8 cellular contexts compared by ENCODE assay signal in genomic region chr19:35596366-35596999, GRCh38. TPM values are rescaled to one million over a fixed set of nuclear protein-coding genes. Genes with fewer than 3 reads are reported as not detected.
DNase-seq lines count a peak whose midpoint lies in the region; ATAC-seq lines count a peak whose summit lies in the region.

No MANE protein-coding gene starts in this region.

- no peak overlapping the region for H4K91ac ChIP-seq in mesenchymal stem cell (ENCODE audit: low read length)

- no peak overlapping the region for H2BK15ac ChIP-seq in mesenchymal stem cell (ENCODE audit: low read depth, poor library complexity, severe bottlenecking)

- no peak overlapping the region for H2BK12ac ChIP-seq in mesenchymal stem cell (ENCODE audit: low read length in 2 of 2)

- H2BK5ac ChIP-seq in mesenchymal stem cell (ENCODE audit: low read depth, low read length, poor library complexity, severe bottlenecking) = no peak overlapping the region

- H3K14ac ChIP-seq in mesenchymal stem cell (ENCODE audit: low read length in 2 of 2) = no peak overlapping the region

- no peak overlapping the region for H4K8ac ChIP-seq in mesenchymal stem cell (ENCODE audit: low read length)

- H2BK120ac ChIP-seq in mesenchymal stem cell (ENCODE audit: low read depth, low read length) = no peak overlapping the region

- H3K27me3 ChIP-seq in mesenchymal stem cell (ENCODE audit: control insufficient read depth in 1 of 2, insufficient read depth in 1 of 2, low read length in 2 of 2) = peaks cover 0 to 13% of the 10 kb centered on the region in 2 experiments

- no peak overlapping the region for H3K4me3 ChIP-seq in mesenchymal stem cell (ENCODE audit: insufficient read depth in 1 of 2, low read depth in 1 of 2, low read length in 2 of 2)

- H3K18ac ChIP-seq in mesenchymal stem cell (ENCODE audit: low read depth in 1 of 2, low read length in 2 of 2) = no peak overlapping the region

- peak; percentile 78 for ATAC-seq in GM21737 (IDR thresholded peaks at IDR 0.05; ENCODE audit: unreplicated experiment)

- H3K27ac ChIP-seq in mesenchymal stem cell (ENCODE audit: low read length, poor library complexity, severe bottlenecking) (no peak overlapping the region), substantia nigra (ENCODE audit: low read depth, low read length, poor library complexity, severe bottlenecking) (no peak overlapping the region)

- no peak overlapping the region for H2AK5ac ChIP-seq in mesenchymal stem cell (ENCODE audit: low read length, severe bottlenecking)

- DNase-seq in NCI-H526 (lab: John Stamatoyannopoulos, UW) (peak; percentile 20 to 36), NCI-H526 treated with DMSO at 0.1 percent for 48 hours (lab: John Stamatoyannopoulos, UW) (no peak), RPMI7951 (ENCODE audit: low read depth) (peak; percentile 35), mesenchymal stem cell (peak; percentile 14), substantia nigra (lab: John Stamatoyannopoulos, UW) (no peak), NCI-H510A (lab: John Stamatoyannopoulos, UW) (no peak), NCI-H2196 treated with DMSO at 0.1 percent for 48 hours (lab: John Stamatoyannopoulos, UW; ENCODE audit: unreplicated experiment) (no peak)

- no peak overlapping the region for H3K4ac ChIP-seq in mesenchymal stem cell (ENCODE audit: low read depth in 1 of 2, low read length in 2 of 2)

- 78% methylated on average over 4 of the region's 4 CpGs for WGBS in mesenchymal stem cell

- H2AFZ ChIP-seq in mesenchymal stem cell (ENCODE audit: low read depth, low read length) = no peak overlapping the region

- H3K23ac ChIP-seq in mesenchymal stem cell (ENCODE audit: low read length in 2 of 2) = no peak overlapping the region

- no peak overlapping the region for H3K4me2 ChIP-seq in mesenchymal stem cell (ENCODE audit: low read length, poor library complexity, severe bottlenecking)

- no peaks in the 10 kb centered on the region for H3K9me3 ChIP-seq in mesenchymal stem cell (ENCODE audit: control insufficient read depth, low read length)

- no peaks in the 10 kb centered on the region for H3K36me3 ChIP-seq in mesenchymal stem cell (ENCODE audit: control insufficient read depth in 1 of 2, insufficient read depth in 2 of 2, low read depth in 1 of 2, low read length in 2 of 2)

- H3K9ac ChIP-seq in mesenchymal stem cell (ENCODE audit: low read length) = no peak overlapping the region

- H3K79me1 ChIP-seq in mesenchymal stem cell (replicated peaks; ENCODE audit: low read length, poor library complexity, severe bottlenecking) = no peaks in the 10 kb centered on the region

- H3K4me1 ChIP-seq in mesenchymal stem cell (ENCODE audit: control insufficient read depth, insufficient read depth, low read depth, low read length) = no peaks in the 10 kb centered on the region

RNA-seq across cellular contexts. Expression of gene PMIS2, which starts 10.5 kb away (rescaled TPM):
- total RNA-seq in RPMI7951 (2014; rRNA removed; shearing (Covaris generic)) = not detected in 2 replicates
- polyA plus RNA-seq in mesenchymal stem cell (2013, experiment 1 of 2) = not detected
- not detected for polyA plus RNA-seq in mesenchymal stem cell (2013, experiment 2 of 2)

RNA-seq across cellular contexts. Expression of gene HAUS5, which starts 16.1 kb away (rescaled TPM):
- total RNA-seq in RPMI7951 (2014; rRNA removed; shearing (Covaris generic)) = 9.7 and 9.8 TPM in 2 replicates
- polyA plus RNA-seq in mesenchymal stem cell (2013, experiment 1 of 2) = 2.4 TPM
- polyA plus RNA-seq in mesenchymal stem cell (2013, experiment 2 of 2) = 2.5 TPM

RNA-seq across cellular contexts. Expression of gene RBM42, which starts 32.4 kb away (rescaled TPM):
- total RNA-seq in RPMI7951 (2014; rRNA removed; shearing (Covaris generic)) = 90.8 and 103 TPM in 2 replicates
- polyA plus RNA-seq in mesenchymal stem cell (2013, experiment 1 of 2) = 45.9 TPM
- polyA plus RNA-seq in mesenchymal stem cell (2013, experiment 2 of 2) = 46.1 TPM

RNA-seq across cellular contexts. Expression of gene ATP4A, which starts 33.0 kb away (rescaled TPM):
- 0.12 TPM in 1 of 2 replicates, not detected in the other for total RNA-seq in RPMI7951 (2014; rRNA removed; shearing (Covaris generic))
- not detected for polyA plus RNA-seq in mesenchymal stem cell (2013, experiment 1 of 2)
- polyA plus RNA-seq in mesenchymal stem cell (2013, experiment 2 of 2) = not detected

RNA-seq across cellular contexts. Expression of gene ETV2, which starts 45.1 kb away (rescaled TPM):
- total RNA-seq in RPMI7951 (2014; rRNA removed; shearing (Covaris generic)) = 0.39 and 1.1 TPM in 2 replicates
- 2.4 TPM for polyA plus RNA-seq in mesenchymal stem cell (2013, experiment 1 of 2)
- 3.2 TPM for polyA plus RNA-seq in mesenchymal stem cell (2013, experiment 2 of 2)

Comparison
In these comparisons a context has a peak if more than half of its experiments do, and no peak if none do; other contexts are left out.
1. DNase-seq: peak in NCI-H526 (2 of 2), RPMI7951 (single experiment) and mesenchymal stem cell (single experiment); none in NCI-H526 treated with DMSO at 0.1 percent for 48 hours (single experiment), substantia nigra (0 of 49), NCI-H510A (single experiment) and NCI-H2196 treated with DMSO at 0.1 percent for 48 hours (single experiment).